8 cellular contexts compared by ENCODE assay signal in genomic region chr1:38489844-38490270, GRCh38.
DNase-seq lines count a peak whose midpoint lies in the region; ATAC-seq and TF ChIP-seq lines count a peak whose summit lies in the region.

No MANE protein-coding gene starts in this region.

- peak; percentile 87 for TF ChIP-seq CTCF in GM12873 (IDR thresholded peaks at IDR 0.05; ENCODE audit: insufficient read depth, low read depth, low read length, missing control alignments)
- TF ChIP-seq CTCF in Peyer's patch (IDR thresholded peaks at IDR 0.05), result peak in 4 of 6 experiments; percentile 24 to 47 (median 29)
- peak; percentile 20 for TF ChIP-seq CTCF in liver (IDR thresholded peaks at IDR 0.05; ENCODE audit: low read depth, low read length, missing input control)

- TF ChIP-seq RAD21 in liver (IDR thresholded peaks at IDR 0.05), result peak in 1 of 2 donors; percentile 52

- WGBS in liver, result 49% methylated on average over 6 of the region's 6 CpGs

- H3K27ac ChIP-seq in Peyer's patch (no peak overlapping the region), liver (ENCODE audit: low read depth in 1 of 2, low read length in 2 of 2) (no peak overlapping the region)

- H3K4me1 Mint-ChIP-seq in activated naive CD8-positive, alpha-beta T cell treated with anti-CD3 and anti-CD28 coated beads for 36 hours, result peaks cover 5% of the 10 kb centered on the region
- H3K4me1 Mint-ChIP-seq in stimulated activated naive CD8-positive, alpha-beta T cell treated with anti-CD3 and anti-CD28 coated beads, Interleukin-15, amount 100 ng/mL, for 72 hours, result peaks cover 6% of the 10 kb centered on the region

- no peak overlapping the region for H3K27ac Mint-ChIP-seq in activated naive CD8-positive, alpha-beta T cell treated with anti-CD3 and anti-CD28 coated beads for 36 hours
- no peak overlapping the region for H3K27ac Mint-ChIP-seq in stimulated activated naive CD8-positive, alpha-beta T cell treated with anti-CD3 and anti-CD28 coated beads, Interleukin-15, amount 100 ng/mL, for 72 hours

- no peaks in the 10 kb centered on the region for H3K9me3 Mint-ChIP-seq in activated naive CD8-positive, alpha-beta T cell treated with anti-CD3 and anti-CD28 coated beads for 36 hours
- no peaks in the 10 kb centered on the region for H3K9me3 Mint-ChIP-seq in stimulated activated naive CD8-positive, alpha-beta T cell treated with anti-CD3 and anti-CD28 coated beads, Interleukin-15, amount 100 ng/mL, for 72 hours

- H3K4me3 ChIP-seq in Peyer's patch, result no peak overlapping the region
- no peak overlapping the region for H3K4me3 ChIP-seq in liver (ENCODE audit: low read depth in 1 of 3, low read length in 3 of 3)

- H3K4me1 ChIP-seq in Peyer's patch (no peaks in the 10 kb centered on the region), liver (ENCODE audit: control insufficient read depth in 4 of 4, insufficient read depth in 4 of 4, low read length in 3 of 4) (no peaks in the 10 kb centered on the region)

- no peak for TF ChIP-seq POLR2A in Peyer's patch (IDR thresholded peaks at IDR 0.05)

- H3K9me3 ChIP-seq in Peyer's patch (no peaks in the 10 kb centered on the region), liver (ENCODE audit: control insufficient read depth in 4 of 4, low read length in 3 of 4) (peaks cover 0 to 4% (median 0%) of the 10 kb centered on the region in 4 donors)

- H3K4me3 Mint-ChIP-seq in activated naive CD8-positive, alpha-beta T cell treated with anti-CD3 and anti-CD28 coated beads for 36 hours, result no peak overlapping the region
- no peak overlapping the region for H3K4me3 Mint-ChIP-seq in stimulated activated naive CD8-positive, alpha-beta T cell treated with anti-CD3 and anti-CD28 coated beads, Interleukin-15, amount 100 ng/mL, for 72 hours

- peak; percentile 76 for ATAC-seq in stimulated activated naive CD8-positive, alpha-beta T cell treated with anti-CD3 and anti-CD28 coated beads, Interleukin-15, amount 100 ng/mL, for 72 hours
- no peak for ATAC-seq in HG02852 (IDR thresholded peaks at IDR 0.05; ENCODE audit: unreplicated experiment)
- ATAC-seq in GM21717 (IDR thresholded peaks at IDR 0.05; ENCODE audit: unreplicated experiment), result no peak

- no peaks in the 10 kb centered on the region for H3K36me3 Mint-ChIP-seq in activated naive CD8-positive, alpha-beta T cell treated with anti-CD3 and anti-CD28 coated beads for 36 hours

- H3K27me3 ChIP-seq in Peyer's patch (no peaks in the 10 kb centered on the region), liver (ENCODE audit: control insufficient read depth in 4 of 4, insufficient read depth in 4 of 4, low read length in 3 of 4) (peaks cover 0 to 3% (median 1%) of the 10 kb centered on the region in 4 donors)

- no peak overlapping the region for H3K9ac ChIP-seq in liver (ENCODE audit: low read depth in 1 of 2, low read length in 2 of 2)

- H3K36me3 ChIP-seq in Peyer's patch (no peaks in the 10 kb centered on the region), liver (ENCODE audit: control insufficient read depth in 4 of 4, insufficient read depth in 3 of 4, low read depth in 1 of 4, low read length in 3 of 4) (no peaks in the 10 kb centered on the region)

- DNase-seq in AG08396 (ENCODE audit: low spot score) (peak; percentile 27), Peyer's patch (peak in 1 of 3 donors; percentile 52)
- peak; percentile 49 for DNase-seq in activated naive CD8-positive, alpha-beta T cell treated with anti-CD3 and anti-CD28 coated beads for 36 hours
- DNase-seq in stimulated activated naive CD8-positive, alpha-beta T cell treated with anti-CD3 and anti-CD28 coated beads, Interleukin-15, amount 100 ng/mL, for 72 hours, result peak; percentile 50 to 62

- peaks cover 15% of the 10 kb centered on the region for H3K27me3 Mint-ChIP-seq in activated naive CD8-positive, alpha-beta T cell treated with anti-CD3 and anti-CD28 coated beads for 36 hours
- H3K27me3 Mint-ChIP-seq in stimulated activated naive CD8-positive, alpha-beta T cell treated with anti-CD3 and anti-CD28 coated beads, Interleukin-15, amount 100 ng/mL, for 72 hours, result peaks cover 26% of the 10 kb centered on the region

TF ChIP-seq in liver, 16 proteins besides CTCF, POLR2A, EP300 and RAD21:
- TF ChIP-seq JUND (IDR thresholded peaks at IDR 0.05), result no peak
- no peak for TF ChIP-seq YY1 (IDR thresholded peaks at IDR 0.05)
- TF ChIP-seq, protein P1, sequence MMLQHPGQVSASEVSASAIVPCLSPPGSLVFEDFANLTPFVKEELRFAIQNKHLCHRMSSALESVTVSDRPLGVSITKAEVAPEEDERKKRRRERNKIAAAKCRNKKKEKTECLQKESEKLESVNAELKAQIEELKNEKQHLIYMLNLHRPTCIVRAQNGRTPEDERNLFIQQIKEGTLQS (IDR thresholded peaks at IDR 0.05), result no peak
- TF ChIP-seq HNF4G (IDR thresholded peaks at IDR 0.05), result no peak
- TF ChIP-seq, protein P2, sequence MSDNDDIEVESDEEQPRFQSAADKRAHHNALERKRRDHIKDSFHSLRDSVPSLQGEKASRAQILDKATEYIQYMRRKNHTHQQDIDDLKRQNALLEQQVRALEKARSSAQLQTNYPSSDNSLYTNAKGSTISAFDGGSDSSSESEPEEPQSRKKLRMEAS (IDR thresholded peaks at IDR 0.05), result no peak
- TF ChIP-seq TAF1 (conservative IDR thresholded peaks at IDR 0.05), result no peak
- TF ChIP-seq RXRA (IDR thresholded peaks at IDR 0.05), result no peak
- TF ChIP-seq FOXA1 (IDR thresholded peaks at IDR 0.05), result no peak
- TF ChIP-seq GABPA (IDR thresholded peaks at IDR 0.05 in 1 of 2, conservative IDR thresholded peaks at IDR 0.05 in 1 of 2), result no peak
- no peak for TF ChIP-seq NR2F2 (IDR thresholded peaks at IDR 0.05)
- TF ChIP-seq ZBTB33 (IDR thresholded peaks at IDR 0.05), result no peak
- TF ChIP-seq HNF4A (conservative IDR thresholded peaks at IDR 0.05), result no peak
- no peak for TF ChIP-seq SP1 (IDR thresholded peaks at IDR 0.05)
- no peak for TF ChIP-seq FOXA2 (IDR thresholded peaks at IDR 0.05)
- TF ChIP-seq, protein P3, sequence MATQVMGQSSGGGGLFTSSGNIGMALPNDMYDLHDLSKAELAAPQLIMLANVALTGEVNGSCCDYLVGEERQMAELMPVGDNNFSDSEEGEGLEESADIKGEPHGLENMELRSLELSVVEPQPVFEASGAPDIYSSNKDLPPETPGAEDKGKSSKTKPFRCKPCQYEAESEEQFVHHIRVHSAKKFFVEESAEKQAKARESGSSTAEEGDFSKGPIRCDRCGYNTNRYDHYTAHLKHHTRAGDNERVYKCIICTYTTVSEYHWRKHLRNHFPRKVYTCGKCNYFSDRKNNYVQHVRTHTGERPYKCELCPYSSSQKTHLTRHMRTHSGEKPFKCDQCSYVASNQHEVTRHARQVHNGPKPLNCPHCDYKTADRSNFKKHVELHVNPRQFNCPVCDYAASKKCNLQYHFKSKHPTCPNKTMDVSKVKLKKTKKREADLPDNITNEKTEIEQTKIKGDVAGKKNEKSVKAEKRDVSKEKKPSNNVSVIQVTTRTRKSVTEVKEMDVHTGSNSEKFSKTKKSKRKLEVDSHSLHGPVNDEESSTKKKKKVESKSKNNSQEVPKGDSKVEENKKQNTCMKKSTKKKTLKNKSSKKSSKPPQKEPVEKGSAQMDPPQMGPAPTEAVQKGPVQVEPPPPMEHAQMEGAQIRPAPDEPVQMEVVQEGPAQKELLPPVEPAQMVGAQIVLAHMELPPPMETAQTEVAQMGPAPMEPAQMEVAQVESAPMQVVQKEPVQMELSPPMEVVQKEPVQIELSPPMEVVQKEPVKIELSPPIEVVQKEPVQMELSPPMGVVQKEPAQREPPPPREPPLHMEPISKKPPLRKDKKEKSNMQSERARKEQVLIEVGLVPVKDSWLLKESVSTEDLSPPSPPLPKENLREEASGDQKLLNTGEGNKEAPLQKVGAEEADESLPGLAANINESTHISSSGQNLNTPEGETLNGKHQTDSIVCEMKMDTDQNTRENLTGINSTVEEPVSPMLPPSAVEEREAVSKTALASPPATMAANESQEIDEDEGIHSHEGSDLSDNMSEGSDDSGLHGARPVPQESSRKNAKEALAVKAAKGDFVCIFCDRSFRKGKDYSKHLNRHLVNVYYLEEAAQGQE (IDR thresholded peaks at IDR 0.05), result no peak
- no peak for TF ChIP-seq EGR1 (IDR thresholded peaks at IDR 0.05; ENCODE audit: low read depth in 2 of 2)

Comparison
In these comparisons a context has a peak if more than half of its experiments do, and no peak if none do; other contexts are left out.
1. CTCF ChIP-seq: peak in every context shown above with its lines; median percentile 87 in GM12873; 29 in Peyer's patch; 20 in liver.